Comparison of ENCODE assay signal across 16 cellular contexts in the genomic region with DNA sequence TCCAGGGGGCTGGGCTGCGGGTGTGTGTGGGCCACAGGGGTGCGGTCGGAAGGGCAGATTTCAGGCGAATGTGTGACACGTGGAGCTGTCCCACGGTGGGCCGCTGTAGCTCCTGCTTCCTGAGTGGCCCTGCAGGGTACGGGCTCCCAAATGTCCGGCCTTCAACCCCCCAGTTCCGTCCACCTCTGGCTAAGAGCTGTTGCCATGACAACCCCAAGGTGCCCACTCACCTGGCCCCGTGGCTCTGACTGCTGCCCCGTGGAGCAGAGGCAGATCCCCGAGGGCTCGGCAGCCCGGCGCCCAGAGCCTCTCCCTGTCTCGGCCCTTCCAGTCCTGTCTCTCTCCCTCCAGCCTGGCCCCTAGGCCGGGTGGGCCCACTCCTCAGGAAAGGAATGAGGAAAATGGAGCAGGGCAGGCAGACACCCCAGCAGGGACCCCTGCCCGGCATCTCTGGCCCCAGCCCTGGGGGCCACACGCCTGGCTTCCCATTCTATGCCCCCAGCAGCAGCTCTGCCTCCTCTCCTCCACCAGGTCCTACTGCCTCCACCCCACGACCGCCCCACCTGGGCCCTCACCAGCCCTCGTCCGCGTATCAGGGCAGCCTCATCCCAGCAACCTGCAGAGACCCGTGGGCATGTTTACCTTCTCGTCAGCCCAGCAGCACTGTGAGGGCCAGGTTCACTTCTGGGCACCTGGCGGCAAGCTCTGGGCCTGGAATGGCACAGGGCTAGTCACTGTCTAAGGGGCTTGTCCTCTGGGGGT.
DNase-seq lines count a peak whose midpoint lies in the region; FAIRE-seq and TF ChIP-seq lines count a peak whose summit lies in the region.
"Had no signal": no experiment of that assay in that cellular context is flagged by ENCODE, and none has a peak within 500 bp of the region (broad histone marks: within the 10 kb centered on the region; RNA-seq: fewer than 3 reads in every experiment).

No MANE protein-coding gene starts in this region.

- H3K36me3 ChIP-seq in mammary epithelial cell (ENCODE audit: insufficient read depth, low read length) (no peaks in the 10 kb centered on the region), neural progenitor cell (no peaks in the 10 kb centered on the region), suprapubic skin (peaks cover 18% of the 10 kb centered on the region)

- no peak overlapping the region for H3K27ac Mint-ChIP-seq in MCF 10A (ENCODE audit: low read depth, unreplicated experiment)
- no peak overlapping the region for H3K27ac Mint-ChIP-seq in chondrocyte (ENCODE audit: unreplicated experiment)
- peak overlapping the region; percentile 83 for H3K27ac Mint-ChIP-seq in neural progenitor cell

- no peaks in the 10 kb centered on the region for H3K79me2 ChIP-seq in mammary epithelial cell (ENCODE audit: insufficient read depth, low read length)
- no peaks in the 10 kb centered on the region for H3K79me2 ChIP-seq in neural progenitor cell (ENCODE audit: low read depth)

- H3K4me2 ChIP-seq in mammary epithelial cell (ENCODE audit: insufficient read depth, low read depth, low read length) (peak overlapping the region; percentile 41), neural progenitor cell (no peak overlapping the region)

- WGBS in mammary epithelial cell (ENCODE audit: low coverage, missing lambda C conversion rate), result 75% methylated on average over 15 of the region's 28 CpGs
- 85% methylated on average over 22 of the region's 28 CpGs for WGBS in suprapubic skin

- peak; percentile 36 for FAIRE-seq in HTR-8/SVneo (lab: Jason Lieb, UNC)
- no peak for FAIRE-seq in D721Med (lab: Jason Lieb, UNC)
- FAIRE-seq: GM12892, RCC 7860 had no signal

- CTCF ChIA-PET in mammary epithelial cell (lab: Charles Lee; ENCODE audit: low non-redundant PET) (no interaction called here), MCF 10A (lab: Yijun Ruan, JAX) (no interaction called here)

- no peak overlapping the region for H3K9ac ChIP-seq in mammary epithelial cell (ENCODE audit: insufficient read depth, low read length)
- H3K9ac ChIP-seq in neural progenitor cell, result no peak overlapping the region

- POLR2A ChIA-PET in MCF 10A (lab: Yijun Ruan, JAX), result no interaction called here

- peaks cover 47% of the 10 kb centered on the region for H3K4me1 ChIP-seq in mammary epithelial cell (ENCODE audit: insufficient read depth, low read length)
- H3K4me1 ChIP-seq in neural progenitor cell, result no peaks in the 10 kb centered on the region
- peaks cover 15% of the 10 kb centered on the region for H3K4me1 ChIP-seq in suprapubic skin

- intact Hi-C loops in mammary epithelial cell (cut with micrococcal nuclease) (no loop called here), MCF 10A (cut with micrococcal nuclease) (no loop called here)

- H4K20me1 ChIP-seq in mammary epithelial cell (ENCODE audit: insufficient read depth, low read length) (no peaks in the 10 kb centered on the region), neural progenitor cell (ENCODE audit: low read depth) (peaks cover 26% of the 10 kb centered on the region)

- TF ChIP-seq CTCF in mammary epithelial cell (conservative IDR thresholded peaks at IDR 0.05 in 1 of 2, IDR thresholded peaks at IDR 0.05 in 1 of 2; ENCODE audit: extremely low read depth in 1 of 2, insufficient read depth in 1 of 2, low read depth in 1 of 2, low read length in 2 of 2), result no peak
- no peak for TF ChIP-seq CTCF in MCF 10A (IDR thresholded peaks at IDR 0.05; ENCODE audit: unreplicated experiment)
- no peak for TF ChIP-seq CTCF in chondrocyte (IDR thresholded peaks at IDR 0.05)
- TF ChIP-seq CTCF in neural progenitor cell (IDR thresholded peaks at IDR 0.05), result no peak
- TF ChIP-seq CTCF in D721Med (IDR thresholded peaks at IDR 0.05; ENCODE audit: insufficient read depth, missing control alignments), result no peak
- TF ChIP-seq CTCF in suprapubic skin (IDR thresholded peaks at IDR 0.05), result no peak

- no peak overlapping the region for H3K4me3 ChIP-seq in mammary epithelial cell (replicated peaks in 1 of 3; ENCODE audit: insufficient read depth in 1 of 3, low read depth in 2 of 3, low read length in 3 of 3)
- H3K4me3 ChIP-seq in neural progenitor cell, result no peak overlapping the region
- H3K4me3 ChIP-seq in suprapubic skin, result no peak overlapping the region
- H3K4me3 ChIP-seq: SJSA1 had no signal

- H3K27me3 Mint-ChIP-seq in MCF 10A (ENCODE audit: insufficient read depth, unreplicated experiment) (no peaks in the 10 kb centered on the region), chondrocyte (ENCODE audit: low read depth) (no peaks in the 10 kb centered on the region), neural progenitor cell (ENCODE audit: insufficient read depth, low read depth) (peaks cover 3% of the 10 kb centered on the region)

- dilution Hi-C loops in mammary epithelial cell (cut with HindIII; ENCODE audit: low sequenced_read_pairs), result no loop called here

- H3F3A ChIP-seq in neural progenitor cell (ENCODE audit: low read depth), result peaks cover 17% of the 10 kb centered on the region

- H3K4me3 Mint-ChIP-seq in MCF 10A (ENCODE audit: unreplicated experiment) (no peak overlapping the region), chondrocyte (ENCODE audit: unreplicated experiment) (no peak overlapping the region), neural progenitor cell (no peak overlapping the region)

- no peaks in the 10 kb centered on the region for H3K9me3 Mint-ChIP-seq in MCF 10A (ENCODE audit: unreplicated experiment)
- H3K9me3 Mint-ChIP-seq in chondrocyte (ENCODE audit: low read depth), result no peaks in the 10 kb centered on the region
- peaks cover 5% of the 10 kb centered on the region for H3K9me3 Mint-ChIP-seq in neural progenitor cell

- no peak for DNase-seq in mammary epithelial cell
- no peak for DNase-seq in MCF 10A (ENCODE audit: unreplicated experiment)
- DNase-seq in HTR-8/SVneo (ENCODE audit: insufficient read length, low spot score), result no peak
- DNase-seq in chondrocyte (ENCODE audit: low spot score), result peak; percentile 86
- DNase-seq in neural progenitor cell (ENCODE audit: low spot score), result no peak
- DNase-seq in stimulated activated CD4-positive, alpha-beta T cell treated with anti-CD3 and anti-CD28 coated beads, Interleukin-2, amount 100 ng/mL, for 24 hours, result no peak
- no peak for DNase-seq in D721Med (ENCODE audit: insufficient read length, low spot score)
- no peak for DNase-seq in suprapubic skin (ENCODE audit: low spot score in 2 of 2)
- DNase-seq: GDM1, NCI-H1048, NCI-H226, NCI-H526 treated with DMSO at 0.1 percent for 48 hours had no signal

- H2AFZ ChIP-seq in mammary epithelial cell (ENCODE audit: low read depth, low read length) (no peak overlapping the region), neural progenitor cell (replicated peaks) (no peak overlapping the region)

- TF ChIP-seq POLR2A in suprapubic skin (IDR thresholded peaks at IDR 0.05), result no peak

- H3K27ac ChIP-seq in mammary epithelial cell (ENCODE audit: insufficient read depth, low read depth, low read length) (no peak overlapping the region), neural progenitor cell (no peak overlapping the region), suprapubic skin (no peak overlapping the region)
- H3K27ac ChIP-seq: C4-2B, SJSA1 had no signal

- BruUV-seq in mammary epithelial cell (replicated peaks; lab: Mats Ljungman, UMichigan) (no TSS peak), MCF 10A (replicated peaks; lab: Mats Ljungman, UMichigan) (no TSS peak)

- in situ Hi-C loops in mammary epithelial cell (cut with MboI; ENCODE audit: low sequenced_read_pairs in 2 of 2), result no loop called here

- no peaks in the 10 kb centered on the region for H3K4me1 Mint-ChIP-seq in MCF 10A (ENCODE audit: insufficient read depth, unreplicated experiment)
- peaks cover 16% of the 10 kb centered on the region for H3K4me1 Mint-ChIP-seq in chondrocyte (ENCODE audit: low read depth)
- H3K4me1 Mint-ChIP-seq in neural progenitor cell, result peaks cover 16% of the 10 kb centered on the region

- H3K27me3 ChIP-seq in mammary epithelial cell (ENCODE audit: insufficient read depth, low read length) (no peaks in the 10 kb centered on the region), neural progenitor cell (no peaks in the 10 kb centered on the region), suprapubic skin (no peaks in the 10 kb centered on the region)
- H3K27me3 ChIP-seq: SJSA1 had no signal

- TF ChIP-seq EP300 in suprapubic skin (IDR thresholded peaks at IDR 0.05), result no peak

- H3K9me3 ChIP-seq in mammary epithelial cell (replicated peaks; ENCODE audit: insufficient read depth, low read length) (peaks cover 5% of the 10 kb centered on the region), neural progenitor cell (ENCODE audit: low read depth) (no peaks in the 10 kb centered on the region), suprapubic skin (no peaks in the 10 kb centered on the region)
- H3K9me3 ChIP-seq: SJSA1 had no signal

- H3K36me3 Mint-ChIP-seq in MCF 10A (ENCODE audit: insufficient read depth, unreplicated experiment) (peaks cover 7% of the 10 kb centered on the region), chondrocyte (ENCODE audit: low read depth) (peaks cover 2% of the 10 kb centered on the region), neural progenitor cell (peaks cover 18% of the 10 kb centered on the region)
